In the genomic region with DNA sequence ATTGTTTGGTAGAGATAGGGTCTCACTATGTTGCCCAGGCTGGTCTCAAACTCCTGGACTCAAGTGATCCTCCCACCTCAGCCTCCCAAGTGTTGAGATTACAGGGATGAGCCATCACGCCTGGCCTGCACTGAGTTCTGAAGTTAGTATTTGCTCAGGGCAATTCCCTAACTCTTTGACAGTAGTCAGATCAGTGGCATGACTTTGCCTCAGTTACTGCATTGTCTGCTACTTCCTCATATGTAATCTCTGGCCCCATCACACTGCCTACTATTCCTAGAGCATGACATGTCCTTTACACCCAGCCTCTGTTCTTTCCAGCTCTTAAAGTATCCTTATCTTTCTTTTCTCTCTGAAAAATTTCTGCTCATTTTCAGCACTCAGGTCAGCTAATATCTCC, we compare ENCODE assay signal across 27 cellular contexts.
"Had no signal": no experiment of that assay in that cellular context is flagged by ENCODE, and none has a peak within 500 bp of the region (broad histone marks: within the 10 kb centered on the region; RNA-seq: fewer than 3 reads in every experiment).

No MANE protein-coding gene starts in this region.

- H3K4me1 ChIP-seq: parathyroid adenoma, uterus had no signal

- H3K27me3 ChIP-seq: neutrophil, ovary, spleen, thyroid gland, tibial nerve, upper lobe of right lung, uterus had no signal

- H3K36me3 ChIP-seq: neutrophil, ovary, spleen, thoracic aorta, thyroid gland, upper lobe of right lung, uterus had no signal

- H3K4me2 ChIP-seq: smooth muscle cell had no signal

- H3K27ac ChIP-seq: neutrophil, ovary, parathyroid adenoma, skin epidermis, spleen, thoracic aorta, thyroid gland, tibial nerve, upper lobe of right lung, uterus had no signal

- DNase-seq: naive B cell; naive thymus-derived CD8-positive, alpha-beta T cell; nephron progenitor cell; nucleus accumbens; ovary; posterior cingulate gyrus; psoas muscle; right cardiac atrium; spleen; stimulated activated CD4-positive, alpha-beta T cell treated with anti-CD3 and anti-CD28 coated beads, Interleukin-12 subunit alpha, Interleukin-12 subunit beta, amount 100 ng/mL, for 4 hours; stimulated activated CD4-positive, alpha-beta T cell treated with anti-CD3 and anti-CD28 coated beads, Interleukin-1b, Interleukin-23, amount 100 ng/mL, for 48 hours; stimulated activated CD4-positive, alpha-beta T cell treated with anti-CD3 and anti-CD28 coated beads, Interleukin-4, amount 100 ng/mL, for 1 hour; stimulated activated CD4-positive, alpha-beta T cell treated with anti-CD3 and anti-CD28 coated beads, Interleukin-4, amount 100 ng/mL, for 4 hours; stimulated activated CD8-positive, alpha-beta memory T cell treated with anti-CD3 and anti-CD28 coated beads, Interleukin-4, amount 100 ng/mL, for 48 hours; stimulated activated naive CD4-positive, alpha-beta T cell; stimulated activated naive CD8-positive, alpha-beta T cell treated with anti-CD3 and anti-CD28 coated beads, Interleukin-15, amount 100 ng/mL, for 72 hours; stimulated activated naive CD8-positive, alpha-beta T cell treated with anti-CD3 and anti-CD28 coated beads, Interleukin-15, Interleukin-2, amounts not matched to agents 100 U/mL and 50 U/mL, for 24 hours; substantia nigra; thyroid gland; upper lobe of right lung; uterus had no signal

- H3K9me3 ChIP-seq: neutrophil, ovary, thoracic aorta, thyroid gland, upper lobe of right lung, uterus had no signal

- H3K4me3 ChIP-seq: ovary, psoas muscle, skin epidermis, smooth muscle cell, spleen, thoracic aorta, thyroid gland, tibial nerve, upper lobe of right lung, uterus had no signal

- H3K79me2 ChIP-seq: parathyroid adenoma had no signal

- H2AFZ ChIP-seq: parathyroid adenoma had no signal
